In the genomic region with DNA sequence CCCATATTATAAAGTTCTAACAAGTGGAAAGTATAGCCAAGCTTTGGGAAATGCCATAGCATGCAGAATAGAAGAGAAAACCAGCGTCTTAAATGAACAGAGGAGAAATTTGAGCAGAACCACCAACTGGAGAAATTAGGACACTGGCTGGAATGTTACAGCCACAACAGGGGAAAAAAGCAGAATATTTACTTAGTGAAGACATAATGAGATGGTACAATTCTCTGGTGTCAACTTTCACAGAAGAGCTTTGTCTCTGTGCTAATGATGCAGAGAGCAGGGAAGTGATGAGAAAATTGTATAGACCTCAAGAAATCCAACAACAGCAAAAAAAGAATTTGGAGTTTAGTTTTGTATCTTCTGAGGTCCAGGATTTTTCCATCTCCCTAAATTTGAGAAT, we compare ENCODE assay signal across 18 cellular contexts.
"Had no signal": no experiment of that assay in that cellular context is flagged by ENCODE, and none has a peak within 500 bp of the region (broad histone marks: within the 10 kb centered on the region; RNA-seq: fewer than 3 reads in every experiment).

No MANE protein-coding gene starts in this region.

- H3K9me3 Mint-ChIP-seq: dendritic cell treated with granulocyte-macrophage colony-stimulating factor and Interleukin-4, amounts not matched to agents 40 ng/mL and 50 ng/mL, for 4 days; natural killer cell; T-helper 2 cell treated with Interferon-gamma antibody and Interleukin-4, amounts not matched to agents 5 μg/mL and 100 μg/mL, for 36 hours had no signal

- H3K4me3 ChIP-seq: breast epithelium, right atrium auricular region, smooth muscle cell, transverse colon had no signal

- H3K4me1 Mint-ChIP-seq: natural killer cell had no signal

- H3K4me1 ChIP-seq: breast epithelium, foreskin keratinocyte, right atrium auricular region, transverse colon had no signal

- DNase-seq: activated naive CD4-positive, alpha-beta T cell; activated T-cell treated with anti-CD3 and anti-CD28 coated beads for 4 hours; aorta; effector memory CD4-positive, alpha-beta T cell; foreskin keratinocyte; glutamatergic neuron; hypothalamus; kidney; mesenchymal stem cell; natural killer cell; nucleus accumbens; stimulated activated naive CD8-positive, alpha-beta T cell treated with anti-CD3 and anti-CD28 coated beads, Interleukin-15, Interleukin-2, amounts not matched to agents 100 U/mL and 50 U/mL, for 24 hours; transverse colon had no signal

- H3K27ac ChIP-seq: breast epithelium, foreskin keratinocyte, right atrium auricular region, transverse colon had no signal

- H3K36me3 ChIP-seq: breast epithelium, right atrium auricular region, transverse colon had no signal

- H3K27ac Mint-ChIP-seq: dendritic cell treated with granulocyte-macrophage colony-stimulating factor and Interleukin-4, amounts not matched to agents 40 ng/mL and 50 ng/mL, for 4 days; natural killer cell; T-helper 2 cell treated with Interferon-gamma antibody and Interleukin-4, amounts not matched to agents 5 μg/mL and 100 μg/mL, for 36 hours had no signal

- H3K36me3 Mint-ChIP-seq: natural killer cell had no signal

- H3K9me3 ChIP-seq: breast epithelium, right atrium auricular region, transverse colon had no signal

- H3K4me3 Mint-ChIP-seq: dendritic cell treated with granulocyte-macrophage colony-stimulating factor and Interleukin-4, amounts not matched to agents 40 ng/mL and 50 ng/mL, for 4 days; natural killer cell; T-helper 2 cell treated with Interferon-gamma antibody and Interleukin-4, amounts not matched to agents 5 μg/mL and 100 μg/mL, for 36 hours had no signal

- H3K27me3 ChIP-seq: breast epithelium, foreskin keratinocyte, right atrium auricular region had no signal

- ATAC-seq: foreskin keratinocyte; natural killer cell; stimulated activated naive CD8-positive, alpha-beta T cell treated with anti-CD3 and anti-CD28 coated beads, Interleukin-15, Interleukin-2, amounts not matched to agents 100 U/mL and 50 U/mL, for 24 hours had no signal
